ENCODE assay signal across 1 cellular context in the genomic region with DNA sequence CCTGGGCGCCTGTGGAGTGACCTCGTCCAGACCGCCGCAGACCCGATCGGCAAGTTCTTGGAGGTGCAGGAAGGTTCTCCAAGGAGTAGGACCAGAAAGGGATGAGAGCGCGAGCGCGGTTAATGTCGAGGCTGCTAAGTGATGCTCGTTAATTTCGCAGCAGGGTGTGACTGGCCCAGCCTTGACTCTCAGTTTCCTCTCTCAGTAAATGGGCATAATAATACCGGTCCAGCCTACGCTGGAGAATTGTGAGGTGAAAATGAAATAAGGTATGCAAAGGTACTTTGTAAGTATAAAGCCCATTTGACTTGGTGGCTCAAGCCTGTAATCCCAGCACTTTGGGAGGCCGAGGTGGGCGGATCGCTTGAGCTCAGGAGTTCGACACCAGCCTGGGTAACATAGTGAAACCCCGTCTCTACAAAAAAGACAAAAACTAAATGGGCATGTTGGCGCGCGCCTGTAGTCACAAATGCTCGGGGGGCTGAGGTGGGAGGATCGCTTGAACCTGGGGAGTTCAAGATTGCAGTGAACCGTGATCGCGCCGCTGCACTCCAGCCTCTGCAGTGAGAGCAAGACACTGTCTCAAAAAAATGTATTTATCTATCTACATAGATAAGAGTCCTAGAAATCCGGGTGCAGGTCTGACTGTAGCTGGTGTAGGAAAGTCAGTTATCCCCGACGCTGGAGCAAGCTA.
A peak's percentile ranks its signal among the peaks of the same experiment; 100 is the strongest.
TF ChIP-seq lines count a peak whose summit lies in the region.

No MANE protein-coding gene starts in this region.

TF ChIP-seq in HepG2, 621 proteins besides CTCF, POLR2A, EP300 and RAD21 (continued from another document and continues in another):
- TF ChIP-seq, protein P1, sequence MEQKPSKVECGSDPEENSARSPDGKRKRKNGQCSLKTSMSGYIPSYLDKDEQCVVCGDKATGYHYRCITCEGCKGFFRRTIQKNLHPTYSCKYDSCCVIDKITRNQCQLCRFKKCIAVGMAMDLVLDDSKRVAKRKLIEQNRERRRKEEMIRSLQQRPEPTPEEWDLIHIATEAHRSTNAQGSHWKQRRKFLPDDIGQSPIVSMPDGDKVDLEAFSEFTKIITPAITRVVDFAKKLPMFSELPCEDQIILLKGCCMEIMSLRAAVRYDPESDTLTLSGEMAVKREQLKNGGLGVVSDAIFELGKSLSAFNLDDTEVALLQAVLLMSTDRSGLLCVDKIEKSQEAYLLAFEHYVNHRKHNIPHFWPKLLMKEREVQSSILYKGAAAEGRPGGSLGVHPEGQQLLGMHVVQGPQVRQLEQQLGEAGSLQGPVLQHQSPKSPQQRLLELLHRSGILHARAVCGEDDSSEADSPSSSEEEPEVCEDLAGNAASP (CRISPR knock-in tag; IDR thresholded peaks at IDR 0.05; ENCODE audit: borderline replicate concordance): 0 out of 2 replicates have a peak, but pooled peaks have one; percentile 6
- TF ChIP-seq NR3C1 (CRISPR knock-in tag; IDR thresholded peaks at IDR 0.05) (no peak), ZNF737 (CRISPR knock-in tag; IDR thresholded peaks at IDR 0.05; ENCODE audit: borderline replicate concordance) (peak; percentile 73; the same call in 1 of the 2 replicates), RBAK (CRISPR knock-in tag; IDR thresholded peaks at IDR 0.05) (no peak), KLF16 (CRISPR knock-in tag; IDR thresholded peaks at IDR 0.05) (0 out of 4 replicates have a peak, but pooled peaks of 1 of the 2 experiments have one; percentile 11), ZBTB38 (CRISPR knock-in tag; IDR thresholded peaks at IDR 0.05) (no peak), RCOR2 (CRISPR knock-in tag; IDR thresholded peaks at IDR 0.05) (0 out of 2 replicates have a peak, but pooled peaks have one; percentile 19), ZNF83 (CRISPR knock-in tag; IDR thresholded peaks at IDR 0.05; ENCODE audit: borderline replicate concordance) (peak; percentile 16; the same call in 1 of the 2 replicates), ATF1 (CRISPR knock-in tag; IDR thresholded peaks at IDR 0.05) (peak; percentile 64), SOX6 (IDR thresholded peaks at IDR 0.05) (no peak), SOX6 (CRISPR knock-in tag; IDR thresholded peaks at IDR 0.05) (peak; percentile 21; the same call in 1 of the 2 replicates), ZNF629 (CRISPR knock-in tag; conservative IDR thresholded peaks at IDR 0.05) (peak; percentile 81), CREM (IDR thresholded peaks at IDR 0.05) (0 out of 2 replicates have a peak, but pooled peaks have one; percentile 3), CREM (CRISPR knock-in tag; IDR thresholded peaks at IDR 0.05) (no peak), CREB1 (IDR thresholded peaks at IDR 0.05) (no peak), CREB1 (CRISPR knock-in tag; IDR thresholded peaks at IDR 0.05) (peak; percentile 61), ZNF225 (CRISPR knock-in tag; IDR thresholded peaks at IDR 0.05) (0 out of 2 replicates have a peak, but pooled peaks have one; percentile 43), NONO (IDR thresholded peaks at IDR 0.05) (no peak), NONO (CRISPR knock-in tag; conservative IDR thresholded peaks at IDR 0.05) (0 out of 2 replicates have a peak, but pooled peaks have one; percentile 27)
- TF ChIP-seq, protein P2, sequence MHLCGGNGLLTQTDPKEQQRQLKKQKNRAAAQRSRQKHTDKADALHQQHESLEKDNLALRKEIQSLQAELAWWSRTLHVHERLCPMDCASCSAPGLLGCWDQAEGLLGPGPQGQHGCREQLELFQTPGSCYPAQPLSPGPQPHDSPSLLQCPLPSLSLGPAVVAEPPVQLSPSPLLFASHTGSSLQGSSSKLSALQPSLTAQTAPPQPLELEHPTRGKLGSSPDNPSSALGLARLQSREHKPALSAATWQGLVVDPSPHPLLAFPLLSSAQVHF (CRISPR knock-in tag; IDR thresholded peaks at IDR 0.05): 0 out of 2 replicates have a peak, but pooled peaks have one; percentile 56
- TF ChIP-seq, protein P3, sequence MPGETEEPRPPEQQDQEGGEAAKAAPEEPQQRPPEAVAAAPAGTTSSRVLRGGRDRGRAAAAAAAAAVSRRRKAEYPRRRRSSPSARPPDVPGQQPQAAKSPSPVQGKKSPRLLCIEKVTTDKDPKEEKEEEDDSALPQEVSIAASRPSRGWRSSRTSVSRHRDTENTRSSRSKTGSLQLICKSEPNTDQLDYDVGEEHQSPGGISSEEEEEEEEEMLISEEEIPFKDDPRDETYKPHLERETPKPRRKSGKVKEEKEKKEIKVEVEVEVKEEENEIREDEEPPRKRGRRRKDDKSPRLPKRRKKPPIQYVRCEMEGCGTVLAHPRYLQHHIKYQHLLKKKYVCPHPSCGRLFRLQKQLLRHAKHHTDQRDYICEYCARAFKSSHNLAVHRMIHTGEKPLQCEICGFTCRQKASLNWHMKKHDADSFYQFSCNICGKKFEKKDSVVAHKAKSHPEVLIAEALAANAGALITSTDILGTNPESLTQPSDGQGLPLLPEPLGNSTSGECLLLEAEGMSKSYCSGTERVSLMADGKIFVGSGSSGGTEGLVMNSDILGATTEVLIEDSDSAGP (CRISPR knock-in tag; IDR thresholded peaks at IDR 0.05; ENCODE audit: borderline replicate concordance): no peak; the same call in 1 of the 2 replicates
- TF ChIP-seq, protein P4, sequence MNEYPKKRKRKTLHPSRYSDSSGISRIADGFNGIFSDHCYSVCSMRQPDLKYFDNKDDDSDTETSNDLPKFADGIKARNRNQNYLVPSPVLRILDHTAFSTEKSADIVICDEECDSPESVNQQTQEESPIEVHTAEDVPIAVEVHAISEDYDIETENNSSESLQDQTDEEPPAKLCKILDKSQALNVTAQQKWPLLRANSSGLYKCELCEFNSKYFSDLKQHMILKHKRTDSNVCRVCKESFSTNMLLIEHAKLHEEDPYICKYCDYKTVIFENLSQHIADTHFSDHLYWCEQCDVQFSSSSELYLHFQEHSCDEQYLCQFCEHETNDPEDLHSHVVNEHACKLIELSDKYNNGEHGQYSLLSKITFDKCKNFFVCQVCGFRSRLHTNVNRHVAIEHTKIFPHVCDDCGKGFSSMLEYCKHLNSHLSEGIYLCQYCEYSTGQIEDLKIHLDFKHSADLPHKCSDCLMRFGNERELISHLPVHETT (CRISPR knock-in tag; conservative IDR thresholded peaks at IDR 0.05): 0 out of 2 replicates have a peak, but pooled peaks have one; percentile 7
- TF ChIP-seq, protein P5, sequence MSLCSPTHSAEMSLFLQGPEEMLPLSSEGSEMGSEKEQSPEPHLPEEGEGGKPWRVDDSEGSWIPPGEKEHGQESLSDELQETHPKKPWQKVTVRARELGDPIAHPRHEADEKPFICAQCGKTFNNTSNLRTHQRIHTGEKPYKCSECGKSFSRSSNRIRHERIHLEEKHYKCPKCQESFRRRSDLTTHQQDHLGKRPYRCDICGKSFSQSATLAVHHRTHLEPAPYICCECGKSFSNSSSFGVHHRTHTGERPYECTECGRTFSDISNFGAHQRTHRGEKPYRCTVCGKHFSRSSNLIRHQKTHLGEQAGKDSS (CRISPR knock-in tag; IDR thresholded peaks at IDR 0.05; ENCODE audit: borderline replicate concordance, low read depth): no peak
- TF ChIP-seq, protein P6, sequence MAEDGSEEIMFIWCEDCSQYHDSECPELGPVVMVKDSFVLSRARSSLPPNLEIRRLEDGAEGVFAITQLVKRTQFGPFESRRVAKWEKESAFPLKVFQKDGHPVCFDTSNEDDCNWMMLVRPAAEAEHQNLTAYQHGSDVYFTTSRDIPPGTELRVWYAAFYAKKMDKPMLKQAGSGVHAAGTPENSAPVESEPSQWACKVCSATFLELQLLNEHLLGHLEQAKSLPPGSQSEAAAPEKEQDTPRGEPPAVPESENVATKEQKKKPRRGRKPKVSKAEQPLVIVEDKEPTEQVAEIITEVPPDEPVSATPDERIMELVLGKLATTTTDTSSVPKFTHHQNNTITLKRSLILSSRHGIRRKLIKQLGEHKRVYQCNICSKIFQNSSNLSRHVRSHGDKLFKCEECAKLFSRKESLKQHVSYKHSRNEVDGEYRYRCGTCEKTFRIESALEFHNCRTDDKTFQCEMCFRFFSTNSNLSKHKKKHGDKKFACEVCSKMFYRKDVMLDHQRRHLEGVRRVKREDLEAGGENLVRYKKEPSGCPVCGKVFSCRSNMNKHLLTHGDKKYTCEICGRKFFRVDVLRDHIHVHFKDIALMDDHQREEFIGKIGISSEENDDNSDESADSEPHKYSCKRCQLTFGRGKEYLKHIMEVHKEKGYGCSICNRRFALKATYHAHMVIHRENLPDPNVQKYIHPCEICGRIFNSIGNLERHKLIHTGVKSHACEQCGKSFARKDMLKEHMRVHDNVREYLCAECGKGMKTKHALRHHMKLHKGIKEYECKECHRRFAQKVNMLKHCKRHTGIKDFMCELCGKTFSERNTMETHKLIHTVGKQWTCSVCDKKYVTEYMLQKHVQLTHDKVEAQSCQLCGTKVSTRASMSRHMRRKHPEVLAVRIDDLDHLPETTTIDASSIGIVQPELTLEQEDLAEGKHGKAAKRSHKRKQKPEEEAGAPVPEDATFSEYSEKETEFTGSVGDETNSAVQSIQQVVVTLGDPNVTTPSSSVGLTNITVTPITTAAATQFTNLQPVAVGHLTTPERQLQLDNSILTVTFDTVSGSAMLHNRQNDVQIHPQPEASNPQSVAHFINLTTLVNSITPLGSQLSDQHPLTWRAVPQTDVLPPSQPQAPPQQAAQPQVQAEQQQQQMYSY (CRISPR knock-in tag; IDR thresholded peaks at IDR 0.05): 0 out of 2 replicates have a peak, but pooled peaks have one; percentile 37
- TF ChIP-seq, protein P7, sequence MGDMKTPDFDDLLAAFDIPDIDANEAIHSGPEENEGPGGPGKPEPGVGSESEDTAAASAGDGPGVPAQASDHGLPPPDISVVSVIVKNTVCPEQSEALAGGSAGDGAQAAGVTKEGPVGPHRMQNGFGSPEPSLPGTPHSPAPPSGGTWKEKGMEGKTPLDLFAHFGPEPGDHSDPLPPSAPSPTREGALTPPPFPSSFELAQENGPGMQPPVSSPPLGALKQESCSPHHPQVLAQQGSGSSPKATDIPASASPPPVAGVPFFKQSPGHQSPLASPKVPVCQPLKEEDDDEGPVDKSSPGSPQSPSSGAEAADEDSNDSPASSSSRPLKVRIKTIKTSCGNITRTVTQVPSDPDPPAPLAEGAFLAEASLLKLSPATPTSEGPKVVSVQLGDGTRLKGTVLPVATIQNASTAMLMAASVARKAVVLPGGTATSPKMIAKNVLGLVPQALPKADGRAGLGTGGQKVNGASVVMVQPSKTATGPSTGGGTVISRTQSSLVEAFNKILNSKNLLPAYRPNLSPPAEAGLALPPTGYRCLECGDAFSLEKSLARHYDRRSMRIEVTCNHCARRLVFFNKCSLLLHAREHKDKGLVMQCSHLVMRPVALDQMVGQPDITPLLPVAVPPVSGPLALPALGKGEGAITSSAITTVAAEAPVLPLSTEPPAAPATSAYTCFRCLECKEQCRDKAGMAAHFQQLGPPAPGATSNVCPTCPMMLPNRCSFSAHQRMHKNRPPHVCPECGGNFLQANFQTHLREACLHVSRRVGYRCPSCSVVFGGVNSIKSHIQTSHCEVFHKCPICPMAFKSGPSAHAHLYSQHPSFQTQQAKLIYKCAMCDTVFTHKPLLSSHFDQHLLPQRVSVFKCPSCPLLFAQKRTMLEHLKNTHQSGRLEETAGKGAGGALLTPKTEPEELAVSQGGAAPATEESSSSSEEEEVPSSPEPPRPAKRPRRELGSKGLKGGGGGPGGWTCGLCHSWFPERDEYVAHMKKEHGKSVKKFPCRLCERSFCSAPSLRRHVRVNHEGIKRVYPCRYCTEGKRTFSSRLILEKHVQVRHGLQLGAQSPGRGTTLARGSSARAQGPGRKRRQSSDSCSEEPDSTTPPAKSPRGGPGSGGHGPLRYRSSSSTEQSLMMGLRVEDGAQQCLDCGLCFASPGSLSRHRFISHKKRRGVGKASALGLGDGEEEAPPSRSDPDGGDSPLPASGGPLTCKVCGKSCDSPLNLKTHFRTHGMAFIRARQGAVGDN (CRISPR knock-in tag; IDR thresholded peaks at IDR 0.05): no peak
- TF ChIP-seq, protein P8, sequence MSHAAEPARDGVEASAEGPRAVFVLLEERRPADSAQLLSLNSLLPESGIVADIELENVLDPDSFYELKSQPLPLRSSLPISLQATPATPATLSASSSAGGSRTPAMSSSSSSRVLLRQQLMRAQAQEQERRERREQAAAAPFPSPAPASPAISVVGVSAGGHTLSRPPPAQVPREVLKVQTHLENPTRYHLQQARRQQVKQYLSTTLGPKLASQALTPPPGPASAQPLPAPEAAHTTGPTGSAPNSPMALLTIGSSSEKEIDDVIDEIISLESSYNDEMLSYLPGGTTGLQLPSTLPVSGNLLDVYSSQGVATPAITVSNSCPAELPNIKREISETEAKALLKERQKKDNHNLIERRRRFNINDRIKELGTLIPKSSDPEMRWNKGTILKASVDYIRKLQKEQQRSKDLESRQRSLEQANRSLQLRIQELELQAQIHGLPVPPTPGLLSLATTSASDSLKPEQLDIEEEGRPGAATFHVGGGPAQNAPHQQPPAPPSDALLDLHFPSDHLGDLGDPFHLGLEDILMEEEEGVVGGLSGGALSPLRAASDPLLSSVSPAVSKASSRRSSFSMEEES (CRISPR knock-in tag; IDR thresholded peaks at IDR 0.05): 0 out of 2 replicates have a peak, but pooled peaks have one; percentile 1
- TF ChIP-seq, protein P9, sequence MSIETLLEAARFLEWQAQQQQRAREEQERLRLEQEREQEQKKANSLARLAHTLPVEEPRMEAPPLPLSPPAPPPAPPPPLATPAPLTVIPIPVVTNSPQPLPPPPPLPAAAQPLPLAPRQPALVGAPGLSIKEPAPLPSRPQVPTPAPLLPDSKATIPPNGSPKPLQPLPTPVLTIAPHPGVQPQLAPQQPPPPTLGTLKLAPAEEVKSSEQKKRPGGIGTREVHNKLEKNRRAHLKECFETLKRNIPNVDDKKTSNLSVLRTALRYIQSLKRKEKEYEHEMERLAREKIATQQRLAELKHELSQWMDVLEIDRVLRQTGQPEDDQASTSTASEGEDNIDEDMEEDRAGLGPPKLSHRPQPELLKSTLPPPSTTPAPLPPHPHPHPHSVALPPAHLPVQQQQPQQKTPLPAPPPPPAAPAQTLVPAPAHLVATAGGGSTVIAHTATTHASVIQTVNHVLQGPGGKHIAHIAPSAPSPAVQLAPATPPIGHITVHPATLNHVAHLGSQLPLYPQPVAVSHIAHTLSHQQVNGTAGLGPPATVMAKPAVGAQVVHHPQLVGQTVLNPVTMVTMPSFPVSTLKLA (IDR thresholded peaks at IDR 0.05): no peak
- TF ChIP-seq, protein P10, sequence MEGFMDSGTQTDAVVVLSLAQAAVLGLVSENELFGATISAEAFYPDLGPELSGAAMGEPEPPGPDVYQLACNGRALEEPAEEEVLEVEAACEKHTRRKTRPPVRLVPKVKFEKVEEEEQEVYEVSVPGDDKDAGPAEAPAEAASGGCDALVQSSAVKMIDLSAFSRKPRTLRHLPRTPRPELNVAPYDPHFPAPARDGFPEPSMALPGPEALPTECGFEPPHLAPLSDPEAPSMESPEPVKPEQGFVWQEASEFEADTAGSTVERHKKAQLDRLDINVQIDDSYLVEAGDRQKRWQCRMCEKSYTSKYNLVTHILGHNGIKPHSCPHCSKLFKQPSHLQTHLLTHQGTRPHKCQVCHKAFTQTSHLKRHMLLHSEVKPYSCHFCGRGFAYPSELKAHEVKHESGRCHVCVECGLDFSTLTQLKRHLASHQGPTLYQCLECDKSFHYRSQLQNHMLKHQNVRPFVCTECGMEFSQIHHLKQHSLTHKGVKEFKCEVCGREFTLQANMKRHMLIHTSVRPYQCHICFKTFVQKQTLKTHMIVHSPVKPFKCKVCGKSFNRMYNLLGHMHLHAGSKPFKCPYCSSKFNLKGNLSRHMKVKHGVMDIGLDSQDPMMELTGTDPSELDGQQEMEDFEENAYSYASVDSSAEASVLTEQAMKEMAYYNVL (CRISPR knock-in tag; IDR thresholded peaks at IDR 0.05; ENCODE audit: borderline replicate concordance): peak; percentile 34; the same call in 1 of the 2 replicates
- TF ChIP-seq, protein P11, sequence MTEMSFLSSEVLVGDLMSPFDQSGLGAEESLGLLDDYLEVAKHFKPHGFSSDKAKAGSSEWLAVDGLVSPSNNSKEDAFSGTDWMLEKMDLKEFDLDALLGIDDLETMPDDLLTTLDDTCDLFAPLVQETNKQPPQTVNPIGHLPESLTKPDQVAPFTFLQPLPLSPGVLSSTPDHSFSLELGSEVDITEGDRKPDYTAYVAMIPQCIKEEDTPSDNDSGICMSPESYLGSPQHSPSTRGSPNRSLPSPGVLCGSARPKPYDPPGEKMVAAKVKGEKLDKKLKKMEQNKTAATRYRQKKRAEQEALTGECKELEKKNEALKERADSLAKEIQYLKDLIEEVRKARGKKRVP (CRISPR knock-in tag; IDR thresholded peaks at IDR 0.05): 0 out of 4 replicates have a peak, but pooled peaks of 1 of the 2 experiments have one; percentile 32
